1 cellular context compared by ENCODE assay signal in genomic region chr18:9974279-9974915, GRCh38.
TF ChIP-seq lines count a peak whose summit lies in the region.

No MANE protein-coding gene starts in this region.

TF ChIP-seq in IMR-90, 13 proteins besides CTCF, POLR2A, EP300 and RAD21 (continued from another document):
- TF ChIP-seq SMC3 (IDR thresholded peaks at IDR 0.05; ENCODE audit: low read depth, low read length) = no peak
- TF ChIP-seq MXI1 (IDR thresholded peaks at IDR 0.05; ENCODE audit: borderline replicate concordance, low read depth, low read length) = no peak
TF ChIP-seq in IMR-90: peak in this region for 0.
